In genomic region chr5:147481857-147482256, GRCh38 we compare ENCODE assay signal across 10 cellular contexts. TPM values are rescaled to one million over a fixed set of nuclear protein-coding genes. Genes with fewer than 3 reads are reported as not detected.
DNase-seq lines count a peak whose midpoint lies in the region; ATAC-seq, FAIRE-seq and TF ChIP-seq lines count a peak whose summit lies in the region.
"Had no signal": no experiment of that assay in that cellular context is flagged by ENCODE, and none has a peak within 500 bp of the region (broad histone marks: within the 10 kb centered on the region; RNA-seq: fewer than 3 reads in every experiment).

No MANE protein-coding gene starts in this region.

- no peaks in the 10 kb centered on the region for H3K9me3 ChIP-seq in HEK293 (ENCODE audit: control insufficient read depth, insufficient read depth, low read depth, low read length)
- H3K9me3 ChIP-seq: pancreas had no signal

- peaks cover 76% of the 10 kb centered on the region for H3K4me1 Mint-ChIP-seq in WTC11

- H3K4me1 ChIP-seq in HEK293 (ENCODE audit: control insufficient read depth, insufficient read depth, low read length): peaks cover 16% of the 10 kb centered on the region

- POLR2A ChIA-PET in GM10248 (lab: Yijun Ruan, JAX) (interaction anchor here (0.6 kb wide), 1 partner anchor 28 kb away, joined by 5 read pairs; no protein-coding TSS in a partner anchor), HEK293 (lab: Yijun Ruan, JAX) (no interaction called here), WTC11 (lab: Charles Lee) (no interaction called here)

- no peak overlapping the region for H3K4me3 Mint-ChIP-seq in WTC11

- no peak for TF ChIP-seq POLR2A in GM12891 (IDR thresholded peaks at IDR 0.05; ENCODE audit: low read depth, low read length)

- peaks cover 5% of the 10 kb centered on the region for H3K36me3 Mint-ChIP-seq in WTC11

- no peaks in the 10 kb centered on the region for H3K36me3 ChIP-seq in HEK293 (ENCODE audit: control insufficient read depth in 2 of 2, insufficient read depth in 1 of 2, low read length in 2 of 2)
- H3K36me3 ChIP-seq: pancreas had no signal

- FAIRE-seq in GM12891 (lab: Jason Lieb, UNC): no peak
- FAIRE-seq: pancreas had no signal

- H3K27ac ChIP-seq in HEK293 (ENCODE audit: extremely low read depth, low read depth, low read length): no peak overlapping the region

- no peak for TF ChIP-seq CTCF in GM10248 (IDR thresholded peaks at IDR 0.05; ENCODE audit: control extremely low read depth, extremely low read depth, low read depth, missing control alignments)
- TF ChIP-seq CTCF in HEK293 (tag by site-specific recombination; IDR thresholded peaks at IDR 0.05): no peak
- TF ChIP-seq CTCF in WTC11 (IDR thresholded peaks at IDR 0.05): no peak

- no peaks in the 10 kb centered on the region for H3K27me3 Mint-ChIP-seq in WTC11 (ENCODE audit: low read depth)

- H3K27ac Mint-ChIP-seq in WTC11: no peak overlapping the region

- H3K9me3 Mint-ChIP-seq in WTC11: peaks cover 4% of the 10 kb centered on the region

- peak; percentile 29 for DNase-seq in GM10248 (ENCODE audit: extremely low spot score)
- peak; percentile 28 for DNase-seq in RPMI7951 (ENCODE audit: low read depth)
- peak; percentile 70 to 89 for DNase-seq in lung microvascular endothelial cell (ENCODE audit: low read depth in 2 of 2)
- DNase-seq in WTC11 (ENCODE audit: low spot score): no peak
- no peak for DNase-seq in GM12891 (ENCODE audit: insufficient read length, low spot score)
- DNase-seq in HUDEP-2 (lab: John Stamatoyannopoulos, UW; ENCODE audit: unreplicated experiment in 76 of 76): no peak
- DNase-seq in UCSD-AML1 (lab: John Stamatoyannopoulos, UW; ENCODE audit: unreplicated experiment): no peak
- DNase-seq: NCI-H345, pancreas had no signal

- ATAC-seq in WTC11: no peak

- no peak overlapping the region for H3K4me3 ChIP-seq in HEK293 (ENCODE audit: low read depth, low read length)
- H3K4me3 ChIP-seq: pancreas had no signal

- CTCF ChIA-PET in GM10248 (lab: Yijun Ruan, JAX): interaction anchor here (1.2 to 1.6 kb wide), 6 partner anchors 10 to 146 kb away, joined by 3 to 8 read pairs (median 3); no protein-coding TSS in a partner anchor
- CTCF ChIA-PET in HEK293 (lab: Yijun Ruan, JAX): interaction anchor here (0.6 to 1.7 kb wide), 9 partner anchors 9 to 258 kb away, joined by 3 to 5 read pairs (median 3); no protein-coding TSS in a partner anchor
- CTCF ChIA-PET in WTC11 (lab: Charles Lee): interaction anchor here (0.9 to 3.3 kb wide), 5 partner anchors 17 to 97 kb away, joined by 3 to 13 read pairs (median 9); no protein-coding TSS in a partner anchor

TF ChIP-seq in HEK293, 187 proteins besides CTCF, POLR2A, EP300 and RAD21 (continues in another document):
- TF ChIP-seq ZXDB (tag by site-specific recombination; IDR thresholded peaks at IDR 0.05) (no peak), PRDM6 (tag by site-specific recombination; IDR thresholded peaks at IDR 0.05) (peak; percentile 50)

TF ChIP-seq in WTC11, 78 proteins besides CTCF, POLR2A, EP300 and RAD21 (continues in another document):
- no peak for TF ChIP-seq CREM (CRISPR knock-in tag; IDR thresholded peaks at IDR 0.05)
- no peak for TF ChIP-seq ZSCAN18 (CRISPR knock-in tag; IDR thresholded peaks at IDR 0.05)
- TF ChIP-seq ZNF263 (CRISPR knock-in tag; IDR thresholded peaks at IDR 0.05; ENCODE audit: low read depth): no peak
- TF ChIP-seq MXD4 (CRISPR knock-in tag; IDR thresholded peaks at IDR 0.05; ENCODE audit: borderline replicate concordance): no peak
- no peak for TF ChIP-seq ZBTB43 (CRISPR knock-in tag; IDR thresholded peaks at IDR 0.05)
- no peak for TF ChIP-seq TEAD1 (CRISPR knock-in tag; IDR thresholded peaks at IDR 0.05)
- TF ChIP-seq ATF3 (CRISPR knock-in tag; conservative IDR thresholded peaks at IDR 0.05): no peak
- no peak for TF ChIP-seq IRF2 (CRISPR knock-in tag; IDR thresholded peaks at IDR 0.05; ENCODE audit: borderline replicate concordance, low read depth)
- no peak for TF ChIP-seq EMX1 (CRISPR knock-in tag; IDR thresholded peaks at IDR 0.05)
- no peak for TF ChIP-seq ATF1 (CRISPR knock-in tag; IDR thresholded peaks at IDR 0.05)
- no peak for TF ChIP-seq MLX (CRISPR knock-in tag; IDR thresholded peaks at IDR 0.05)

TF ChIP-seq in GM12891, 5 proteins besides CTCF, POLR2A, EP300 and RAD21:
- TF ChIP-seq POU2F2 (IDR thresholded peaks at IDR 0.05; ENCODE audit: low read depth, low read length) (no peak), POLR2AphosphoS5 (IDR thresholded peaks at IDR 0.05; ENCODE audit: low read depth, low read length) (no peak), TAF1 (IDR thresholded peaks at IDR 0.05; ENCODE audit: low read depth, low read length) (no peak), SPI1 (IDR thresholded peaks at IDR 0.05; ENCODE audit: low read depth, low read length) (no peak), PAX5 (IDR thresholded peaks at IDR 0.05; ENCODE audit: insufficient read depth, low read length, severe bottlenecking) (no peak)

RNA-seq across cellular contexts. Expression of gene DPYSL3, which starts 28.0 kb away (rescaled TPM):
- total RNA-seq in RPMI7951 (2014; rRNA removed; shearing (Covaris generic)): 191 and 198 TPM in 2 replicates
- total RNA-seq in lung microvascular endothelial cell (11.3 and 35.1 TPM in 2 replicates), WTC11 (2021) (329 to 358 TPM (median 338 TPM) in 3 replicates)
- polyA plus RNA-seq in GM12891 (2012; ENCODE audit: low read depth, missing spikeins): 0.12 TPM

Comparison
In these comparisons a context has a peak if more than half of its experiments do, and no peak if none do; other contexts are left out.
1. DNase-seq: peak in GM10248 (single experiment), RPMI7951 (single experiment) and lung microvascular endothelial cell (2 of 2); none in WTC11 (single experiment), GM12891 (single experiment), HUDEP-2 (0 of 76) and UCSD-AML1 (single experiment).